Comparison of ENCODE assay signal across 15 cellular contexts in genomic region chr1:225517697-225518096, GRCh38.
A peak's percentile ranks its signal among the peaks of the same experiment; 100 is the strongest.
DNase-seq lines count a peak whose midpoint lies in the region; ATAC-seq, FAIRE-seq and TF ChIP-seq lines count a peak whose summit lies in the region.
"Had no signal": no experiment of that assay in that cellular context is flagged by ENCODE, and none has a peak within 500 bp of the region (broad histone marks: within the 10 kb centered on the region; RNA-seq: fewer than 3 reads in every experiment).

No MANE protein-coding gene starts in this region.

- POLR2A ChIA-PET in A549 (lab: Yijun Ruan, JAX): interaction anchor here (1.4 kb wide), 1 partner anchor 260 kb away, joined by 4 read pairs; the partner anchor contains the start of gene SRP9

- no peak overlapping the region for H2AFZ ChIP-seq in GM23248
- H2AFZ ChIP-seq: PC-9 had no signal

- no peak overlapping the region for H3K4me3 ChIP-seq in A549
- no peak overlapping the region for H3K4me3 ChIP-seq in GM23248
- H3K4me3 ChIP-seq: PC-9 had no signal

- CTCF ChIA-PET in A549 (lab: Yijun Ruan, JAX): interaction anchor here (1.0 to 1.9 kb wide), 11 partner anchors 8 to 458 kb away, joined by 3 to 10 read pairs (median 4); partner anchors contain the start of genes EPHX1 and SRP9

- peaks cover 54% of the 10 kb centered on the region for H3K4me1 ChIP-seq in A549
- no peaks in the 10 kb centered on the region for H3K4me1 ChIP-seq in GM23248 (ENCODE audit: insufficient read depth)

- no peaks in the 10 kb centered on the region for H3K27me3 ChIP-seq in GM23248 (replicated peaks; ENCODE audit: insufficient read depth)

- no peak for TF ChIP-seq POLR2A in A549 (IDR thresholded peaks at IDR 0.05; ENCODE audit: low read length)

- no peaks in the 10 kb centered on the region for H3K9me2 ChIP-seq in GM23248 (ENCODE audit: insufficient read depth)

- in situ Hi-C loops in GM23248 (cut with MboI): no loop called here

- peak; percentile 66 to 73 for ATAC-seq in A549

- no peaks in the 10 kb centered on the region for H4K20me1 ChIP-seq in GM23248 (ENCODE audit: insufficient read depth)

- TF ChIP-seq CTCF in A549 (IDR thresholded peaks at IDR 0.05): no peak

- H3K36me3 ChIP-seq in GM23248 (ENCODE audit: low read depth): peaks cover 27% of the 10 kb centered on the region

- H3F3A ChIP-seq in GM23248 (ENCODE audit: insufficient read depth): peaks cover 30% of the 10 kb centered on the region; the same call in 1 of the 2 replicates

- no peak for TF ChIP-seq EP300 in A549 (IDR thresholded peaks at IDR 0.05)

- whole genome bisulfite sequencing in A549 (ENCODE audit: missing lambda C conversion rate): 73% methylated on average over 8 of the region's 8 CpGs
- 96 to 97% methylated on average over 8 of the region's 8 CpGs for WGBS in GM23248 (ENCODE audit: low coverage in 1 of 2, low lambda C conversion rate in 2 of 2, missing lambda C conversion rate in 2 of 2), 2 experiments

- peak; percentile 67 for FAIRE-seq in A549 (lab: Jason Lieb, UNC)
- FAIRE-seq: GM12891 had no signal

- H3K4me2 ChIP-seq in A549 (no peak overlapping the region), GM23248 (ENCODE audit: unreplicated experiment) (no peak overlapping the region)
- H3K4me2 ChIP-seq: PC-9 had no signal

- H3K79me2 ChIP-seq in GM23248 (ENCODE audit: insufficient read depth): peaks cover 84% of the 10 kb centered on the region

- DNase-seq in A549 (ENCODE audit: low read depth in 1 of 2, low spot score in 1 of 2) (peak in 1 of 2 experiments; percentile 48), GM23248 (peak; percentile 8), SKM-1 treated with dmso at 0.1 percent for 144 hours (lab: John Stamatoyannopoulos, UW; ENCODE audit: unreplicated experiment) (peak; percentile 73), hippocampal formation (lab: John Stamatoyannopoulos, UW) (peak; percentile 31 to 44), GM19240 (ENCODE audit: insufficient read length, low spot score) (no peak), OCI-M1 (lab: John Stamatoyannopoulos, UW) (no peak), LoVo (ENCODE audit: low spot score) (no peak), putamen (ENCODE audit: low spot score) (no peak)
- DNase-seq: activated CD4-positive, alpha-beta T cell treated with anti-CD3 and anti-CD28 coated beads, Interleukin-2, amount 10 ng/mL, durations not matched to agents 7 days and 5 days; kidney; NCI-H2171; PC-9; retina; stimulated activated CD4-positive, alpha-beta T cell treated with anti-CD3 and anti-CD28 coated beads, Interleukin-2, amount 100 ng/mL, for 48 hours had no signal

- no peak overlapping the region for H3K9ac ChIP-seq in GM23248

- H3K27ac ChIP-seq in A549 (no peak overlapping the region), GM23248 (no peak overlapping the region)
- H3K27ac ChIP-seq: PC-9 had no signal

- no peaks in the 10 kb centered on the region for H3K9me3 ChIP-seq in A549
- no peaks in the 10 kb centered on the region for H3K9me3 ChIP-seq in GM23248 (ENCODE audit: low read depth)

- TF ChIP-seq RAD21 in A549 (conservative IDR thresholded peaks at IDR 0.05 in 1 of 2, IDR thresholded peaks at IDR 0.05 in 1 of 2): peak in 1 of 2 experiments; percentile 15; a peak in 1 of 5 replicates

TF ChIP-seq in A549, 52 proteins besides CTCF, POLR2A, EP300 and RAD21:
- TF ChIP-seq ZC3H11A (IDR thresholded peaks at IDR 0.05) (no peak), BHLHE40 (IDR thresholded peaks at IDR 0.05; ENCODE audit: low read depth, low read length) (no peak), HOXB13 (CRISPR knock-in tag; IDR thresholded peaks at IDR 0.05; ENCODE audit: low read depth) (no peak), RARB (CRISPR knock-in tag; IDR thresholded peaks at IDR 0.05) (no peak), HMGXB4 (CRISPR knock-in tag; IDR thresholded peaks at IDR 0.05; ENCODE audit: borderline replicate concordance) (no peak), ZFP36 (IDR thresholded peaks at IDR 0.05; ENCODE audit: borderline replicate concordance, partially characterized antibody) (no peak), CEBPB (IDR thresholded peaks at IDR 0.05) (no peak), EHF (CRISPR knock-in tag; IDR thresholded peaks at IDR 0.05) (no peak), ZSCAN20 (CRISPR knock-in tag; IDR thresholded peaks at IDR 0.05) (no peak), RCOR1 (IDR thresholded peaks at IDR 0.05; ENCODE audit: low read depth, low read length) (no peak), ATOH8 (CRISPR knock-in tag; IDR thresholded peaks at IDR 0.05; ENCODE audit: low read depth) (no peak), MYC (IDR thresholded peaks at IDR 0.05; ENCODE audit: borderline replicate concordance, low read length) (no peak), RNF2 (IDR thresholded peaks at IDR 0.05; ENCODE audit: borderline replicate concordance, low read depth) (no peak), PBX3 (IDR thresholded peaks at IDR 0.05) (no peak), HEYL (CRISPR knock-in tag; IDR thresholded peaks at IDR 0.05) (no peak)
TF ChIP-seq in A549: peak in this region for 0.

Comparison
In these comparisons a context has a peak if more than half of its experiments do, and no peak if none do; other contexts are left out.
1. DNase-seq: peak in GM23248 (single experiment), SKM-1 treated with dmso at 0.1 percent for 144 hours (single experiment) and hippocampal formation (2 of 2); none in GM19240 (single experiment), OCI-M1 (single experiment), LoVo (single experiment) and putamen (single experiment).